1 cellular context compared by ENCODE assay signal in the genomic region with DNA sequence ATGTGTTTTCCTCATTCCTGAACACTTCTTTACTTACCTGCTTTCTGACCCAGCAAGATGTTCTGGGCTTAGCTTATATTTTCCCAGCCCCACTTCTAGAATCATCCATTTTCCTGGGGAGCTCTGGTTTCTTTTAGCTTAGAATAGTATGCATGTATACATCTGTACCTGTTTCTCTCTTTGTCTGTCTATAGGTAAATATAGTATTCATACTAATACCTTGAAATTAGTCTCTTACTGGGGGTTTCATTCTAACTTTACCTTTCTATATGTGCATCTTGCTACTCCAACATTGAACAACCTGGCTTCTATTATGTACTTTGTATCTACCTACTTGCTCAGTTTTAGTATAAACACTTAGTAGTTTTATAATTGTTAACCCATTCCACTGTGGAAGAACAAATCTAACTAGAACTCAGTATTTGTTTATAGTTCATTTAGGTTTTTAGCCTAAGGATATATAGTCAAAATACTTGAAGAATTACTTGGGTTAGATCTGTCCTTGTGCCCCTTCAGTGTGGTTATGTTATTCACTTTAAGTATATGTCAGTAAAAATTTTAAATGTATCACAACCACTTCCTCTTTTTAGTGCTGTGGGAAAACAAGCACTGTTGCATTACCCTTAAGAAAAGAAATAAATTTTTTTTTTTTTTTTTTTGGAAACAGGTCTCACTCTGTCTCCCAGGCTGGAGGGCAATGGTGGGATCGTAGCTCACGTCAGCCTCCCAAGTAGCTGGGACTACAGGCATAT.
TF ChIP-seq lines count a peak whose summit lies in the region.

No MANE protein-coding gene starts in this region.

TF ChIP-seq in IMR-90, 13 proteins besides CTCF, POLR2A, EP300 and RAD21 (continued from another document):
- TF ChIP-seq RCOR1 (IDR thresholded peaks at IDR 0.05; ENCODE audit: insufficient replicate concordance, low read length) (no peak), MAZ (IDR thresholded peaks at IDR 0.05; ENCODE audit: borderline replicate concordance, low read depth, low read length) (no peak), SMC3 (IDR thresholded peaks at IDR 0.05; ENCODE audit: low read depth, low read length) (no peak), CHD1 (IDR thresholded peaks at IDR 0.05; ENCODE audit: low read depth, low read length) (no peak), MXI1 (IDR thresholded peaks at IDR 0.05; ENCODE audit: borderline replicate concordance, low read depth, low read length) (no peak), BHLHE40 (IDR thresholded peaks at IDR 0.05; ENCODE audit: low read depth, low read length) (no peak), MAFK (IDR thresholded peaks at IDR 0.05; ENCODE audit: low read depth, low read length) (no peak), CEBPB (IDR thresholded peaks at IDR 0.05; ENCODE audit: low read depth, low read length) (no peak), FOS (IDR thresholded peaks at IDR 0.05; ENCODE audit: low read depth, low read length) (no peak), RFX5 (IDR thresholded peaks at IDR 0.05; ENCODE audit: low read depth, low read length) (no peak)
- TF ChIP-seq, protein P1, sequence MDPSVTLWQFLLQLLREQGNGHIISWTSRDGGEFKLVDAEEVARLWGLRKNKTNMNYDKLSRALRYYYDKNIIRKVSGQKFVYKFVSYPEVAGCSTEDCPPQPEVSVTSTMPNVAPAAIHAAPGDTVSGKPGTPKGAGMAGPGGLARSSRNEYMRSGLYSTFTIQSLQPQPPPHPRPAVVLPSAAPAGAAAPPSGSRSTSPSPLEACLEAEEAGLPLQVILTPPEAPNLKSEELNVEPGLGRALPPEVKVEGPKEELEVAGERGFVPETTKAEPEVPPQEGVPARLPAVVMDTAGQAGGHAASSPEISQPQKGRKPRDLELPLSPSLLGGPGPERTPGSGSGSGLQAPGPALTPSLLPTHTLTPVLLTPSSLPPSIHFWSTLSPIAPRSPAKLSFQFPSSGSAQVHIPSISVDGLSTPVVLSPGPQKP (IDR thresholded peaks at IDR 0.05; ENCODE audit: borderline replicate concordance, low read depth, low read length): no peak
